ENCODE assay signal across 8 cellular contexts in genomic region chr15:67175643-67176071, GRCh38.
DNase-seq lines count a peak whose midpoint lies in the region; FAIRE-seq and TF ChIP-seq lines count a peak whose summit lies in the region.

No MANE protein-coding gene starts in this region.

- no peak overlapping the region for H3K4ac ChIP-seq in H9 (ENCODE audit: low read depth, low read length)

- H3K79me2 ChIP-seq in keratinocyte (ENCODE audit: control insufficient read depth, insufficient read depth, low read length) (peaks cover 25% of the 10 kb centered on the region), H9 (ENCODE audit: insufficient read depth, low read length) (no peaks in the 10 kb centered on the region)

- H3K79me1 ChIP-seq in H9 (ENCODE audit: insufficient read depth, low read depth, low read length, poor library complexity, severe bottlenecking), result no peaks in the 10 kb centered on the region

- H3K36me3 Mint-ChIP-seq in activated T-cell treated with anti-CD3 and anti-CD28 coated beads, Interleukin-2, amount 50 U/mL, for 24 hours (ENCODE audit: low read depth), result peaks cover 76% of the 10 kb centered on the region
- peaks cover 0 to 36% (median 4%) of the 10 kb centered on the region in 3 experiments; a peak in 6 of 7 replicates for H3K36me3 Mint-ChIP-seq in H9 (ENCODE audit: insufficient read depth in 1 of 3, low read depth in 3 of 3)

- H4K20me1 ChIP-seq in keratinocyte (ENCODE audit: control insufficient read depth, extremely low read depth, insufficient read depth, low read length) (no peaks in the 10 kb centered on the region), H9 (ENCODE audit: control insufficient read depth, insufficient read depth, insufficient read length) (no peaks in the 10 kb centered on the region)

- H3K9ac ChIP-seq in keratinocyte (ENCODE audit: control insufficient read depth, extremely low read depth, insufficient read depth, low read length), result peak overlapping the region; percentile 53
- no peak overlapping the region for H3K9ac ChIP-seq in H9 (ENCODE audit: extremely low read depth, insufficient read length, low read length)

- H3K14ac ChIP-seq in H9 (ENCODE audit: insufficient read depth, low read length), result no peak overlapping the region

- H2BK15ac ChIP-seq in H9 (ENCODE audit: low read depth, low read length), result no peak overlapping the region

- no peak overlapping the region for H4K8ac ChIP-seq in H9 (replicated peaks; ENCODE audit: insufficient read length, low read depth, low read length)

- no peak overlapping the region for H4K91ac ChIP-seq in H9 (ENCODE audit: insufficient read length, low read depth, low read length)

- no peak for TF ChIP-seq POLR2A in tibial nerve (IDR thresholded peaks at IDR 0.05)

- peak overlapping the region; percentile 12 for H3K4me2 ChIP-seq in keratinocyte (ENCODE audit: control insufficient read depth, extremely low read depth, insufficient read depth, low read depth, low read length)
- no peak overlapping the region for H3K4me2 ChIP-seq in H9 (ENCODE audit: insufficient read depth, insufficient read length, low read length)

- WGBS in tibial nerve, 2 donors, result 66 to 83% methylated on average over 7 to 11 of the region's 11 CpGs
- no CpG with 5 or more reads among the region's 11 CpGs for WGBS in H9 (ENCODE audit: extremely low coverage, insufficient read length, low lambda C conversion rate)

- TF ChIP-seq EP300 in tibial nerve (IDR thresholded peaks at IDR 0.05), result peak in 1 of 2 donors; percentile 82

- dilution Hi-C loops in keratinocyte (cut with MboI; ENCODE audit: extremely low pct_ligation_motif_present, low sequenced_read_pairs), result no loop called here

- H2BK5ac ChIP-seq in H9 (ENCODE audit: insufficient read length, low read length), result no peak overlapping the region

- H4K5ac ChIP-seq in H9 (ENCODE audit: insufficient read length, low read depth, low read length), result no peak overlapping the region

- DNase-seq in activated T-cell treated with anti-CD3 and anti-CD28 coated beads, Interleukin-2, amount 50 U/mL, for 24 hours, result peak; percentile 47
- DNase-seq in activated T-cell treated with anti-CD3 and anti-CD28 coated beads for 4 hours (no peak), keratinocyte (ENCODE audit: low read depth, low spot score) (no peak), tibial nerve (ENCODE audit: low spot score in 2 of 2) (peak in 1 of 2 donors; percentile 63), NCI-H774 (lab: John Stamatoyannopoulos, UW) (no peak), 8988T (no peak), H9 (no peak)
- DNase-seq in activated T-cell treated with anti-CD3 and anti-CD28 coated beads, Interleukin-2, amount 50 U/mL, for 48 hours, result peak; percentile 50 to 60

- peak overlapping the region; percentile 93 for H3K27ac Mint-ChIP-seq in activated T-cell treated with anti-CD3 and anti-CD28 coated beads, Interleukin-2, amount 50 U/mL, for 24 hours
- H3K27ac Mint-ChIP-seq in H9, result peak overlapping the region in 1 of 3 experiments; percentile 87; a peak in 1 of 7 replicates

- H3K23me2 ChIP-seq in H9 (ENCODE audit: insufficient read length, low read depth, low read length, poor library complexity, severe bottlenecking), result no peaks in the 10 kb centered on the region

- no peaks in the 10 kb centered on the region for H3K9me3 Mint-ChIP-seq in activated T-cell treated with anti-CD3 and anti-CD28 coated beads, Interleukin-2, amount 50 U/mL, for 24 hours
- no peaks in the 10 kb centered on the region for H3K9me3 Mint-ChIP-seq in H9

- H3K4me3 ChIP-seq in keratinocyte (ENCODE audit: control insufficient read depth in 2 of 3, extremely low read depth in 1 of 3, insufficient read depth in 2 of 3, low read depth in 1 of 3, low read length in 3 of 3) (no peak overlapping the region), tibial nerve (no peak overlapping the region)

- no peak overlapping the region for H3K18ac ChIP-seq in H9 (ENCODE audit: insufficient read length, low read depth, low read length)

- H2AK5ac ChIP-seq in H9 (ENCODE audit: insufficient read length, low read length), result no peak overlapping the region

- H3T11ph ChIP-seq in H9 (ENCODE audit: low read length), result no peak overlapping the region

- no peaks in the 10 kb centered on the region for H3K27me3 Mint-ChIP-seq in activated T-cell treated with anti-CD3 and anti-CD28 coated beads, Interleukin-2, amount 50 U/mL, for 24 hours
- no peaks in the 10 kb centered on the region for H3K27me3 Mint-ChIP-seq in H9 (ENCODE audit: low read depth)

- peaks cover 55% of the 10 kb centered on the region for H3K4me1 ChIP-seq in keratinocyte (ENCODE audit: control insufficient read depth, extremely low read depth, insufficient read depth, low read length)
- peaks cover 0 to 40% (median 12%) of the 10 kb centered on the region in 4 donors for H3K4me1 ChIP-seq in tibial nerve
- H3K4me1 ChIP-seq in H9 (ENCODE audit: insufficient read depth, low read length), result peaks cover 11% of the 10 kb centered on the region; the same call in 1 of the 2 replicates

- H3K9me3 ChIP-seq in keratinocyte (ENCODE audit: control insufficient read depth, low read depth, low read length) (no peaks in the 10 kb centered on the region), tibial nerve (no peaks in the 10 kb centered on the region), H9 (ENCODE audit: control insufficient read depth, low read depth, low read length) (no peaks in the 10 kb centered on the region)

- no peak overlapping the region for H3K56ac ChIP-seq in H9 (ENCODE audit: insufficient read length, low read depth, low read length)

- no peak for FAIRE-seq in keratinocyte (lab: Jason Lieb, UNC)

- no peak overlapping the region for H2AFZ ChIP-seq in keratinocyte (ENCODE audit: control insufficient read depth, low read length)
- no peak overlapping the region for H2AFZ ChIP-seq in H9 (ENCODE audit: low read length)

- no peak overlapping the region for H3K4me3 Mint-ChIP-seq in activated T-cell treated with anti-CD3 and anti-CD28 coated beads, Interleukin-2, amount 50 U/mL, for 24 hours
- 0 out of 5 replicates have a peak overlapping the region, but pooled peaks of 1 of the 2 experiments have one; percentile 5 for H3K4me3 Mint-ChIP-seq in H9

- H3K9me1 ChIP-seq in keratinocyte (ENCODE audit: control insufficient read depth, extremely low read depth, insufficient read depth, low read length), result peaks cover 1% of the 10 kb centered on the region

- peak overlapping the region; percentile 79 for H3K27ac ChIP-seq in keratinocyte (ENCODE audit: control insufficient read depth, insufficient read depth, low read length)
- peak overlapping the region in 3 of 4 donors; percentile 22 to 48 (median 47) for H3K27ac ChIP-seq in tibial nerve
- H3K27ac ChIP-seq in H9 (ENCODE audit: insufficient read length, low read depth, low read length), result no peak overlapping the region

- peaks cover 65% of the 10 kb centered on the region for H3K4me1 Mint-ChIP-seq in activated T-cell treated with anti-CD3 and anti-CD28 coated beads, Interleukin-2, amount 50 U/mL, for 24 hours (ENCODE audit: low read depth)
- H3K4me1 Mint-ChIP-seq in H9, result peaks cover 33 to 39% of the 10 kb centered on the region in 2 experiments

- H2BK20ac ChIP-seq in H9 (ENCODE audit: low read depth, low read length, poor library complexity, severe bottlenecking), result no peak overlapping the region

- no peak overlapping the region for H2BK12ac ChIP-seq in H9 (ENCODE audit: insufficient read length, low read depth, low read length)

- H3K27me3 ChIP-seq in keratinocyte (ENCODE audit: control insufficient read depth, extremely low read depth, insufficient read depth, low read length), result no peaks in the 10 kb centered on the region
- H3K27me3 ChIP-seq in tibial nerve, result no peaks in the 10 kb centered on the region
- no peaks in the 10 kb centered on the region for H3K27me3 ChIP-seq in H9 (ENCODE audit: insufficient read depth, low read length)

- H3K36me3 ChIP-seq in keratinocyte (ENCODE audit: control insufficient read depth in 2 of 2, extremely low read depth in 1 of 2, insufficient read depth in 2 of 2, low read length in 2 of 2) (peaks cover 28 to 63% of the 10 kb centered on the region in 2 experiments), tibial nerve (peaks cover 0 to 61% (median 4%) of the 10 kb centered on the region in 3 donors)

- no peak overlapping the region for H2BK120ac ChIP-seq in H9 (ENCODE audit: low read depth, low read length, poor library complexity, severe bottlenecking)

- TF ChIP-seq CTCF in keratinocyte (optimal IDR thresholded peaks at IDR 0.05 in 1 of 3, IDR thresholded peaks at IDR 0.05 in 1 of 3, conservative IDR thresholded peaks at IDR 0.05 in 1 of 3; ENCODE audit: extremely low read depth in 1 of 3, insufficient read depth in 2 of 3, low read length in 3 of 3), result no peak
- no peak for TF ChIP-seq CTCF in tibial nerve (IDR thresholded peaks at IDR 0.05)
- no peak for TF ChIP-seq CTCF in H9 (conservative IDR thresholded peaks at IDR 0.05)

- no peak overlapping the region for H3K23ac ChIP-seq in H9 (ENCODE audit: insufficient read length, low read depth, low read length)

Comparison
In these comparisons a context has a peak if more than half of its experiments do, and no peak if none do; other contexts are left out.
1. DNase-seq: peak in activated T-cell treated with anti-CD3 and anti-CD28 coated beads, Interleukin-2, amount 50 U/mL, for 24 hours (single experiment) and activated T-cell treated with anti-CD3 and anti-CD28 coated beads, Interleukin-2, amount 50 U/mL, for 48 hours (2 of 2); none in activated T-cell treated with anti-CD3 and anti-CD28 coated beads for 4 hours (single experiment), keratinocyte (single experiment), NCI-H774 (single experiment), 8988T (single experiment) and H9 (single experiment).